In genomic region chr7:901388-902154, GRCh38 we compare ENCODE assay signal across 8 cellular contexts. TPM values are rescaled to one million over a fixed set of nuclear protein-coding genes. Genes with fewer than 3 reads are reported as not detected.
A peak's percentile ranks its signal among the peaks of the same experiment; 100 is the strongest.
DNase-seq lines count a peak whose midpoint lies in the region; ATAC-seq and TF ChIP-seq lines count a peak whose summit lies in the region.

No MANE protein-coding gene starts in this region.

- no peak for ATAC-seq in HG03460 (IDR thresholded peaks at IDR 0.05; ENCODE audit: unreplicated experiment)

- DNase-seq in activated T-cell treated with anti-CD3 and anti-CD28 coated beads for 1 hour (ENCODE audit: low read depth), result peak; percentile 41
- no peak for DNase-seq in activated T-cell treated with anti-CD3 and anti-CD28 coated beads for 4 hours
- DNase-seq in NCI-H146 treated with DMSO at 0.1 percent for 48 hours (lab: John Stamatoyannopoulos, UW; ENCODE audit: unreplicated experiment), result peak; percentile 71
- peak; percentile 90 to 93 for DNase-seq in erythroblast (lab: John Stamatoyannopoulos, UW)
- DNase-seq in mucosa of gallbladder (ENCODE audit: low spot score), result peak; percentile 89
- DNase-seq in ureter (ENCODE audit: low spot score), result peak; percentile 83

- H3K27ac ChIP-seq in VCaP, result peak overlapping the region; percentile 34

- no peak for TF ChIP-seq CTCF in VCaP (conservative IDR thresholded peaks at IDR 0.05)

- no peak for TF ChIP-seq POLR2A in erythroblast (IDR thresholded peaks at IDR 0.05; ENCODE audit: low read length)

RNA-seq across cellular contexts. Expression of gene GET4, which starts 25.2 kb away (rescaled TPM):
- total RNA-seq in mucosa of gallbladder (37.5 TPM), ureter (43.4 TPM)

RNA-seq across cellular contexts. Expression of gene ADAP1, which starts 52.9 kb away (rescaled TPM):
- total RNA-seq in mucosa of gallbladder, result 52.4 TPM
- 20.6 TPM for total RNA-seq in ureter
